Comparison of ENCODE assay signal across 10 cellular contexts in the genomic region with DNA sequence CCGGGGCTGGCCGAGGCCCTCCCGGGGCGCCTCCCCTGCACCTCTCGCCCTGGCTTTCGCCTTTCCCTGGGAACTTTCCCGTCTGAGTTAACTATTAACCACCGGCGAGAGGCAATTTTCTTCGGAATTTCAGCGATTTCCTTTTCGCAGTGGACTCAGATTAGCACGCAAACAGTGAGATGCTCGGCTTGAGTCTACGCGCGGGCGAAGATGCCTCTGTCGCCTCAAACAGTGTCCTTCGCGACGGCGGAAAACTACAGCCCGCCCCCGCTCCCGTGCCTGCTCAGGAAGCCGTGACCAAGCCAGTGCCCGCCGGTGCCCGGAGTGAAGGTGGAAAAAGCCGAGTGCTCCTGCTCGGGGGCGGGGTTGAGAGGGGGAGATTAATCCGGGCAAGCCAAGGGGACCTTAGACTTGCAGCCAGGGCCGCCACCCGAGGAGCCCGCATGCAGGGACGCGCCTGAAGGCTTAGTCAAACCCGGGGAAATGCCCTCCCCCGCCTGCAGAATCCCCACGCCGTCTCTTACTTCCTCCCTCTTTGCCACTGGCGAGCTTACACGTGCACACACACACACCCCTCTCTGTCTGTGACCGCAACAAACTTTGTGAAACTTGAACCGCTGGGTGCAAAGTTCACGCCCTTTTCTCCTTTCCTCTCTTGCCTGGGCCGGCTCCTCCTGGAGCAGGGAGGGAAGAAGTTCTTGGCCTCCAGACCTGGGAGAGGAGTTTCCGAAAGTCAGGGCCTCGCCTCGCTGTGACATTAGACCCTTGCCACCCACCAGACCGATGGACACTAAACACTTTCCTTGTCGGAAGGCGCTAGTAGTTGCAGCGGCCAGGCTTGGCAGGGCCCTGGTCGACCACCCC. TPM values are rescaled to one million over a fixed set of nuclear protein-coding genes. Genes with fewer than 3 reads are reported as not detected.
A peak's percentile ranks its signal among the peaks of the same experiment; 100 is the strongest.
DNase-seq lines count a peak whose midpoint lies in the region; FAIRE-seq and TF ChIP-seq lines count a peak whose summit lies in the region.
"Had no signal": no experiment of that assay in that cellular context is flagged by ENCODE, and none has a peak within 500 bp of the region (broad histone marks: within the 10 kb centered on the region; RNA-seq: fewer than 3 reads in every experiment).

No MANE protein-coding gene starts in this region.

- no peaks in the 10 kb centered on the region for H3K79me1 ChIP-seq in H9 (ENCODE audit: insufficient read depth, low read depth, low read length, poor library complexity, severe bottlenecking)

- no peak overlapping the region for H3T11ph ChIP-seq in H9 (ENCODE audit: low read length)

- no peak overlapping the region for H2BK120ac ChIP-seq in H9 (ENCODE audit: low read depth, low read length, poor library complexity, severe bottlenecking)

- H3K9me3 ChIP-seq in H9 (ENCODE audit: control insufficient read depth, low read depth, low read length) (no peaks in the 10 kb centered on the region), small intestine (ENCODE audit: control insufficient read depth, low read depth) (no peaks in the 10 kb centered on the region)

- no peaks in the 10 kb centered on the region for H3K79me2 ChIP-seq in H9 (ENCODE audit: insufficient read depth, low read length)

- no peaks in the 10 kb centered on the region for H4K20me1 ChIP-seq in H9 (ENCODE audit: control insufficient read depth, insufficient read depth, insufficient read length)

- no peak overlapping the region for H2BK5ac ChIP-seq in H9 (ENCODE audit: insufficient read length, low read length)

- H3K4me1 ChIP-seq in H9 (ENCODE audit: insufficient read depth, low read length), result no peaks in the 10 kb centered on the region
- peaks cover 3 to 6% of the 10 kb centered on the region in 2 donors for H3K4me1 ChIP-seq in small intestine (ENCODE audit: control insufficient read depth in 2 of 2, insufficient read depth in 1 of 2, low read depth in 1 of 2, low read length in 1 of 2)

- no peak overlapping the region for H3K14ac ChIP-seq in H9 (ENCODE audit: insufficient read depth, low read length)

- H2BK12ac ChIP-seq in H9 (ENCODE audit: insufficient read length, low read depth, low read length), result no peak overlapping the region

- no peak overlapping the region for H2BK15ac ChIP-seq in H9 (ENCODE audit: low read depth, low read length)

- no peaks in the 10 kb centered on the region for H3K23me2 ChIP-seq in H9 (ENCODE audit: insufficient read length, low read depth, low read length, poor library complexity, severe bottlenecking)

- no peak overlapping the region for H3K56ac ChIP-seq in H9 (ENCODE audit: insufficient read length, low read depth, low read length)

- H3K4ac ChIP-seq in H9 (ENCODE audit: low read depth, low read length), result no peak overlapping the region

- H3K23ac ChIP-seq in H9 (ENCODE audit: insufficient read length, low read depth, low read length), result no peak overlapping the region

- peaks cover 2 to 10% of the 10 kb centered on the region in 2 experiments; a peak in 2 of 5 replicates for H3K9me3 Mint-ChIP-seq in H9

- H3K9ac ChIP-seq in H9 (ENCODE audit: extremely low read depth, insufficient read length, low read length), result no peak overlapping the region

- no peak for TF ChIP-seq POLR2A in GM12892 (IDR thresholded peaks at IDR 0.05; ENCODE audit: low read depth, low read length)

- H3K27ac Mint-ChIP-seq in H9, result no peak overlapping the region

- H3K4me2 ChIP-seq in H9 (ENCODE audit: insufficient read depth, insufficient read length, low read length), result peak overlapping the region; percentile 15

- H3K4me1 Mint-ChIP-seq in H9, result peaks cover 18 to 36% of the 10 kb centered on the region in 2 experiments

- no peak overlapping the region for H4K91ac ChIP-seq in H9 (ENCODE audit: insufficient read length, low read depth, low read length)

- FAIRE-seq in GM12892 (lab: Jason Lieb, UNC) (peak; percentile 70), RCC 7860 (lab: Jason Lieb, UNC) (peak; percentile 93), small intestine (lab: Jason Lieb, UNC) (no peak), frontal cortex (lab: Jason Lieb, UNC) (no peak)

- no peak overlapping the region for H2AFZ ChIP-seq in H9 (ENCODE audit: low read length)

- peaks cover 92% of the 10 kb centered on the region for H3K27me3 ChIP-seq in H9 (ENCODE audit: insufficient read depth, low read length)
- peaks cover 1 to 68% of the 10 kb centered on the region in 2 donors for H3K27me3 ChIP-seq in small intestine (ENCODE audit: control insufficient read depth in 2 of 2, insufficient read depth in 2 of 2, low read length in 2 of 2)

- H3K36me3 Mint-ChIP-seq in H9 (ENCODE audit: insufficient read depth in 1 of 3, low read depth in 3 of 3), result no peaks in the 10 kb centered on the region

- H4K5ac ChIP-seq in H9 (ENCODE audit: insufficient read length, low read depth, low read length), result no peak overlapping the region

- no peak overlapping the region for H2AK5ac ChIP-seq in H9 (ENCODE audit: insufficient read length, low read length)

- H2BK20ac ChIP-seq in H9 (ENCODE audit: low read depth, low read length, poor library complexity, severe bottlenecking), result no peak overlapping the region

- no peak overlapping the region for H3K4me3 ChIP-seq in fibroblast of mammary gland (ENCODE audit: control insufficient read depth, low read depth, low read length)
- peak overlapping the region in 1 of 2 donors; percentile 26 for H3K4me3 ChIP-seq in small intestine (ENCODE audit: low read depth in 1 of 2, low read length in 2 of 2)

- no CpG with 5 or more reads among the region's 57 CpGs for WGBS in H9 (ENCODE audit: extremely low coverage, insufficient read length, low lambda C conversion rate)
- 1 to 4% (median 3%) methylated on average over 56 to 57 of the region's 57 CpGs for WGBS in small intestine, 3 donors

- DNase-seq in GM12892 (ENCODE audit: insufficient read length) (peak; percentile 68), H9 (no peak), RCC 7860 (ENCODE audit: low spot score) (peak; percentile 92), fibroblast of mammary gland (ENCODE audit: low read depth) (peak; percentile 5), small intestine (peak; percentile 49), frontal cortex (ENCODE audit: low spot score in 2 of 2) (no peak), COLO829 (ENCODE audit: low spot score) (no peak), SKM-1 treated with dmso at 0.1 percent for 144 hours (lab: John Stamatoyannopoulos, UW; ENCODE audit: unreplicated experiment) (no peak)

- no peaks in the 10 kb centered on the region for H3K36me3 ChIP-seq in small intestine (ENCODE audit: control insufficient read depth in 2 of 2, insufficient read depth in 2 of 2, low read length in 2 of 2)

- no peak overlapping the region for H4K8ac ChIP-seq in H9 (replicated peaks; ENCODE audit: insufficient read length, low read depth, low read length)

- H3K4me3 Mint-ChIP-seq in H9, result peak overlapping the region in 1 of 2 experiments; percentile 68; a peak in 3 of 5 replicates

- TF ChIP-seq CTCF in H9 (conservative IDR thresholded peaks at IDR 0.05) (no peak), fibroblast of mammary gland (conservative IDR thresholded peaks at IDR 0.05; ENCODE audit: control insufficient read depth, insufficient read depth, low read depth, low read length) (no peak)

- peaks cover 100% of the 10 kb centered on the region for H3K27me3 Mint-ChIP-seq in H9 (ENCODE audit: low read depth)

- H3K27ac ChIP-seq in H9 (ENCODE audit: insufficient read length, low read depth, low read length) (no peak overlapping the region), small intestine (ENCODE audit: low read depth in 1 of 2, low read length in 1 of 2) (no peak overlapping the region)

- no peak overlapping the region for H3K18ac ChIP-seq in H9 (ENCODE audit: insufficient read length, low read depth, low read length)

RNA-seq across cellular contexts. Expression of gene PAX2, which starts 14.4 kb away (rescaled TPM):
- not detected for polyA plus RNA-seq in GM12892 (2012; ENCODE audit: missing spikeins)
- total RNA-seq in H9 (2021) (not detected in 2 replicates), frontal cortex (not detected)
- not detected for polyA plus RNA-seq in small intestine
- total RNA-seq: mononuclear cell; T-helper 1 cell treated with Interleukin-12 subunit alpha and Interleukin-12 subunit beta and Interleukin-4 antibody, amounts not matched to agents 30 ng/mL and 1 ng/mL, for 36 hours had no signal

Comparison
In these comparisons a context has a peak if more than half of its experiments do, and no peak if none do; other contexts are left out.
1. DNase-seq: peak in GM12892 (single experiment), RCC 7860 (single experiment), fibroblast of mammary gland (single experiment) and small intestine (single experiment); none in H9 (single experiment), frontal cortex (0 of 2), COLO829 (single experiment) and SKM-1 treated with dmso at 0.1 percent for 144 hours (single experiment).